In genomic region chr4:40301592-40301991, GRCh38 we compare ENCODE assay signal across 8 cellular contexts. TPM values are rescaled to one million over a fixed set of nuclear protein-coding genes. Genes with fewer than 3 reads are reported as not detected.
DNase-seq lines count a peak whose midpoint lies in the region; ATAC-seq and TF ChIP-seq lines count a peak whose summit lies in the region.

No MANE protein-coding gene starts in this region.

- peak; percentile 50 for DNase-seq in activated CD4-positive, alpha-beta T cell treated with anti-CD3 and anti-CD28 coated beads for 48 hours
- no peak for DNase-seq in natural killer cell treated with Interleukin-12 subunit alpha and Interleukin-12 subunit beta and Interleukin-15 and Interleukin-18, amount 100 ng/mL, for 72 hours (ENCODE audit: low spot score)
- DNase-seq in mesothelial cell of epicardium (ENCODE audit: low spot score in 2 of 2, unreplicated experiment in 2 of 2): no peak
- no peak for DNase-seq in NCI-H1092 treated with DMSO at 0.1 percent for 48 hours (lab: John Stamatoyannopoulos, UW)
- no peak for DNase-seq in brain microvascular endothelial cell
- no peak for DNase-seq in tibial nerve (ENCODE audit: low spot score in 2 of 2)

- H3K27ac ChIP-seq in brain microvascular endothelial cell (no peak overlapping the region), tibial nerve (peak overlapping the region in 1 of 4 donors; percentile 64)

- TF ChIP-seq EP300 in tibial nerve (IDR thresholded peaks at IDR 0.05): no peak

- peaks cover 15% of the 10 kb centered on the region for H3K36me3 Mint-ChIP-seq in natural killer cell treated with Interleukin-12 subunit alpha and Interleukin-12 subunit beta and Interleukin-15 and Interleukin-18, amount 100 ng/mL, for 72 hours
- H3K36me3 Mint-ChIP-seq in mesothelial cell of epicardium: no peaks in the 10 kb centered on the region

- H3K27me3 Mint-ChIP-seq in natural killer cell treated with Interleukin-12 subunit alpha and Interleukin-12 subunit beta and Interleukin-15 and Interleukin-18, amount 100 ng/mL, for 72 hours: no peaks in the 10 kb centered on the region
- no peaks in the 10 kb centered on the region for H3K27me3 Mint-ChIP-seq in mesothelial cell of epicardium (ENCODE audit: low read depth)

- no peak overlapping the region for H3K4me3 ChIP-seq in brain microvascular endothelial cell (ENCODE audit: low read depth, low read length)
- no peak overlapping the region for H3K4me3 ChIP-seq in tibial nerve

- in situ Hi-C loops in brain microvascular endothelial cell (cut with HindIII; ENCODE audit: low pct_ligation_motif_present, low sequenced_read_pairs): no loop called here

- peaks cover 0 to 8% (median 0%) of the 10 kb centered on the region in 4 donors for H3K9me3 ChIP-seq in tibial nerve

- H3K27me3 ChIP-seq in brain microvascular endothelial cell (replicated peaks) (no peaks in the 10 kb centered on the region), tibial nerve (no peaks in the 10 kb centered on the region)

- 75 to 79% methylated on average over 6 to 7 of the region's 7 CpGs for WGBS in tibial nerve, 2 donors

- no peak for TF ChIP-seq POLR2A in tibial nerve (IDR thresholded peaks at IDR 0.05)

- H3K4me1 Mint-ChIP-seq in natural killer cell treated with Interleukin-12 subunit alpha and Interleukin-12 subunit beta and Interleukin-15 and Interleukin-18, amount 100 ng/mL, for 72 hours (ENCODE audit: low read depth in 2 of 2): peaks cover 53 to 62% of the 10 kb centered on the region in 2 donors
- peaks cover 7% of the 10 kb centered on the region for H3K4me1 Mint-ChIP-seq in mesothelial cell of epicardium

- H3K36me3 ChIP-seq in brain microvascular endothelial cell (replicated peaks): no peaks in the 10 kb centered on the region
- no peaks in the 10 kb centered on the region for H3K36me3 ChIP-seq in tibial nerve

- peak overlapping the region; percentile 58 to 66 for H3K27ac Mint-ChIP-seq in natural killer cell treated with Interleukin-12 subunit alpha and Interleukin-12 subunit beta and Interleukin-15 and Interleukin-18, amount 100 ng/mL, for 72 hours
- H3K27ac Mint-ChIP-seq in mesothelial cell of epicardium: no peak overlapping the region

- peaks cover 0 to 28% (median 0%) of the 10 kb centered on the region in 4 donors for H3K4me1 ChIP-seq in tibial nerve

- H3K4me3 Mint-ChIP-seq in natural killer cell treated with Interleukin-12 subunit alpha and Interleukin-12 subunit beta and Interleukin-15 and Interleukin-18, amount 100 ng/mL, for 72 hours: peak overlapping the region; percentile 40
- no peak overlapping the region for H3K4me3 Mint-ChIP-seq in mesothelial cell of epicardium

- TF ChIP-seq CTCF in mesothelial cell of epicardium (IDR thresholded peaks at IDR 0.05; ENCODE audit: unreplicated experiment) (no peak), brain microvascular endothelial cell (IDR thresholded peaks at IDR 0.05; ENCODE audit: low read depth, low read length, missing control alignments) (no peak), tibial nerve (IDR thresholded peaks at IDR 0.05) (no peak)

- peak; percentile 70 for ATAC-seq in GM19035 (IDR thresholded peaks at IDR 0.05; ENCODE audit: unreplicated experiment)
- peak; percentile 91 for ATAC-seq in HG03025 (IDR thresholded peaks at IDR 0.05; ENCODE audit: low FRiP score, unreplicated experiment)
- ATAC-seq in natural killer cell treated with Interleukin-12 subunit alpha and Interleukin-12 subunit beta and Interleukin-15 and Interleukin-18, amount 100 ng/mL, for 72 hours: no peak

- H3K9me3 Mint-ChIP-seq in natural killer cell treated with Interleukin-12 subunit alpha and Interleukin-12 subunit beta and Interleukin-15 and Interleukin-18, amount 100 ng/mL, for 72 hours: peaks cover 4% of the 10 kb centered on the region
- H3K9me3 Mint-ChIP-seq in mesothelial cell of epicardium: peaks cover 9% of the 10 kb centered on the region

RNA-seq across cellular contexts. Expression of gene CHRNA9, which starts 33.5 kb away (rescaled TPM):
- not detected for total RNA-seq in natural killer cell treated with Interleukin-12 subunit alpha and Interleukin-12 subunit beta and Interleukin-15 and Interleukin-18, amount 100 ng/mL, for 72 hours
- total RNA-seq in mesothelial cell of epicardium: not detected in 3 replicates
- total RNA-seq in tibial nerve: not detected

Comparison
In these comparisons a context has a peak if more than half of its experiments do, and no peak if none do; other contexts are left out.
1. ATAC-seq: peak in GM19035 (single experiment) and HG03025 (single experiment); none in natural killer cell treated with Interleukin-12 subunit alpha and Interleukin-12 subunit beta and Interleukin-15 and Interleukin-18, amount 100 ng/mL, for 72 hours (0 of 2).